In genomic region chr1:3560199-3560955, GRCh38 we compare ENCODE assay signal across 21 cellular contexts. TPM values are rescaled to one million over a fixed set of nuclear protein-coding genes. Genes with fewer than 3 reads are reported as not detected.
DNase-seq lines count a peak whose midpoint lies in the region; ATAC-seq and TF ChIP-seq lines count a peak whose summit lies in the region.
"Had no signal": no experiment of that assay in that cellular context is flagged by ENCODE, and none has a peak within 500 bp of the region (broad histone marks: within the 10 kb centered on the region; RNA-seq: fewer than 3 reads in every experiment).

No MANE protein-coding gene starts in this region.

- H3K4me3 ChIP-seq in right cardiac atrium (ENCODE audit: low read length) (no peak overlapping the region), fibroblast of the aortic adventitia (ENCODE audit: low read depth, low read length) (no peak overlapping the region), neural progenitor cell (no peak overlapping the region), tibial artery (no peak overlapping the region)
- H3K4me3 ChIP-seq: BLaER1, GM23248 had no signal

- H3K4me1 Mint-ChIP-seq in neural progenitor cell (peaks cover 18% of the 10 kb centered on the region), H9 (no peaks in the 10 kb centered on the region)

- H3K79me2 ChIP-seq in neural progenitor cell (ENCODE audit: low read depth): no peaks in the 10 kb centered on the region
- H3K79me2 ChIP-seq in H9 (ENCODE audit: insufficient read depth, low read length): no peaks in the 10 kb centered on the region

- H3K36me3 ChIP-seq in neural progenitor cell: no peaks in the 10 kb centered on the region
- H3K36me3 ChIP-seq in tibial artery: no peaks in the 10 kb centered on the region

- no peak overlapping the region for H3K4me2 ChIP-seq in neural progenitor cell
- H3K4me2 ChIP-seq in H9 (ENCODE audit: insufficient read depth, insufficient read length, low read length): no peak overlapping the region
- H3K4me2 ChIP-seq: BLaER1 had no signal

- no peaks in the 10 kb centered on the region for H3F3A ChIP-seq in neural progenitor cell (ENCODE audit: low read depth)

- H3T11ph ChIP-seq in H9 (ENCODE audit: low read length): no peak overlapping the region

- intact Hi-C loops in right cardiac atrium (cut with DNase I) (loop anchor here in 2 of 4 donors (10.0 kb wide), 2 partner anchors 66 to 164 kb away; no protein-coding TSS in a partner anchor), left ventricle myocardium superior (cut with micrococcal nuclease) (no loop called here), tibial artery (cut with DNase I; ENCODE audit: low total_unique reads) (loop anchor here (5.0 kb wide), 1 partner anchor 57 kb away; no protein-coding TSS in a partner anchor)

- H3K9me3 ChIP-seq in right cardiac atrium (ENCODE audit: control insufficient read depth, low read length) (no peaks in the 10 kb centered on the region), neural progenitor cell (ENCODE audit: low read depth) (no peaks in the 10 kb centered on the region), tibial artery (no peaks in the 10 kb centered on the region), H9 (ENCODE audit: control insufficient read depth, low read depth, low read length) (no peaks in the 10 kb centered on the region)

- H3K27me3 Mint-ChIP-seq in neural progenitor cell (ENCODE audit: insufficient read depth, low read depth) (peaks cover 2% of the 10 kb centered on the region), H9 (ENCODE audit: low read depth) (peaks cover 2% of the 10 kb centered on the region; the same call in 1 of the 2 replicates)

- H3K79me1 ChIP-seq in H9 (ENCODE audit: insufficient read depth, low read depth, low read length, poor library complexity, severe bottlenecking): no peaks in the 10 kb centered on the region

- no peak overlapping the region for H3K9ac ChIP-seq in neural progenitor cell
- no peak overlapping the region for H3K9ac ChIP-seq in H9 (ENCODE audit: extremely low read depth, insufficient read length, low read length)
- H3K9ac ChIP-seq: BLaER1, GM23248 had no signal

- peak in 1 of 3 donors; percentile 86 for DNase-seq in right cardiac atrium
- no peak for DNase-seq in left ventricle myocardium superior
- peak; percentile 50 for DNase-seq in fibroblast of the aortic adventitia (ENCODE audit: low read depth)
- DNase-seq in neural progenitor cell (ENCODE audit: low spot score): no peak
- no peak for DNase-seq in tibial artery
- DNase-seq in activated CD4-positive, alpha-beta T cell treated with anti-CD3 and anti-CD28 coated beads, Interleukin-2, amount 50 U/mL, for 4 hours: no peak
- no peak for DNase-seq in H9
- DNase-seq: CD4-positive, alpha-beta memory T cell; DMS153; GDM1; GM23248; NCI-H1417 treated with DMSO at 0.1 percent for 48 hours; NCI-H187 treated with DMSO at 0.1 percent for 48 hours; NCI-H2227 treated with DMSO at 0.1 percent for 48 hours; NCI-H510A treated with DMSO at 0.1 percent for 48 hours; NCI-H774; OCI-M1; SIG-M5 had no signal

- H4K20me1 ChIP-seq in neural progenitor cell (ENCODE audit: low read depth) (peaks cover 5% of the 10 kb centered on the region), H9 (ENCODE audit: control insufficient read depth, insufficient read depth, insufficient read length) (no peaks in the 10 kb centered on the region)

- H2BK120ac ChIP-seq in H9 (ENCODE audit: low read depth, low read length, poor library complexity, severe bottlenecking): no peak overlapping the region

- ATAC-seq in right cardiac atrium: peak; percentile 57 to 73
- no peak for ATAC-seq in left ventricle myocardium superior
- no peak for ATAC-seq in HG03135 (IDR thresholded peaks at IDR 0.05; ENCODE audit: unreplicated experiment)
- ATAC-seq: HCT116 had no signal

- H2BK15ac ChIP-seq in H9 (ENCODE audit: low read depth, low read length): no peak overlapping the region

- H2BK20ac ChIP-seq in H9 (ENCODE audit: low read depth, low read length, poor library complexity, severe bottlenecking): no peak overlapping the region

- H3K27ac Mint-ChIP-seq in neural progenitor cell (peak overlapping the region; percentile 85), H9 (no peak overlapping the region; a peak in 1 of 7 replicates)
- H3K27ac Mint-ChIP-seq: CD4-positive, alpha-beta memory T cell had no signal

- H3K36me3 Mint-ChIP-seq in neural progenitor cell (no peaks in the 10 kb centered on the region), H9 (ENCODE audit: insufficient read depth in 1 of 3, low read depth in 3 of 3) (no peaks in the 10 kb centered on the region)
- H3K36me3 Mint-ChIP-seq: CD4-positive, alpha-beta memory T cell had no signal

- H2AFZ ChIP-seq in neural progenitor cell (replicated peaks): no peak overlapping the region
- H2AFZ ChIP-seq in H9 (ENCODE audit: low read length): no peak overlapping the region
- H2AFZ ChIP-seq: GM23248 had no signal

- 52% methylated on average over 20 of the region's 20 CpGs for WGBS in right cardiac atrium
- no CpG with 5 or more reads among the region's 20 CpGs for WGBS in H9 (ENCODE audit: extremely low coverage, insufficient read length, low lambda C conversion rate)

- no peak overlapping the region for H3K56ac ChIP-seq in H9 (ENCODE audit: insufficient read length, low read depth, low read length)

- no peak overlapping the region for H4K5ac ChIP-seq in H9 (ENCODE audit: insufficient read length, low read depth, low read length)

- H2BK12ac ChIP-seq in H9 (ENCODE audit: insufficient read length, low read depth, low read length): no peak overlapping the region

- no peaks in the 10 kb centered on the region for H3K27me3 ChIP-seq in right cardiac atrium (ENCODE audit: control insufficient read depth, insufficient read depth)
- no peaks in the 10 kb centered on the region for H3K27me3 ChIP-seq in neural progenitor cell
- peaks cover 0 to 13% of the 10 kb centered on the region in 2 donors for H3K27me3 ChIP-seq in tibial artery
- no peaks in the 10 kb centered on the region for H3K27me3 ChIP-seq in H9 (ENCODE audit: insufficient read depth, low read length)
- H3K27me3 ChIP-seq: BLaER1 had no signal

- no peak overlapping the region for H3K4ac ChIP-seq in H9 (ENCODE audit: low read depth, low read length)

- no peak overlapping the region for H2AK5ac ChIP-seq in H9 (ENCODE audit: insufficient read length, low read length)

- H4K91ac ChIP-seq in H9 (ENCODE audit: insufficient read length, low read depth, low read length): no peak overlapping the region

- no peak overlapping the region for H3K18ac ChIP-seq in H9 (ENCODE audit: insufficient read length, low read depth, low read length)

- H3K23ac ChIP-seq in H9 (ENCODE audit: insufficient read length, low read depth, low read length): no peak overlapping the region

- TF ChIP-seq CTCF in fibroblast of the aortic adventitia (IDR thresholded peaks at IDR 0.05; ENCODE audit: insufficient read depth, low read length): peak; percentile 9
- TF ChIP-seq CTCF in neural progenitor cell (IDR thresholded peaks at IDR 0.05): no peak
- no peak for TF ChIP-seq CTCF in tibial artery (IDR thresholded peaks at IDR 0.05)
- no peak for TF ChIP-seq CTCF in H9 (conservative IDR thresholded peaks at IDR 0.05)

- H3K4me1 ChIP-seq in right cardiac atrium (ENCODE audit: control insufficient read depth, insufficient read depth, low read length) (no peaks in the 10 kb centered on the region), neural progenitor cell (no peaks in the 10 kb centered on the region), tibial artery (peaks cover 0 to 25% (median 11%) of the 10 kb centered on the region in 4 donors), H9 (ENCODE audit: insufficient read depth, low read length) (no peaks in the 10 kb centered on the region)
- H3K4me1 ChIP-seq: BLaER1 had no signal

- no peaks in the 10 kb centered on the region for H3K9me3 Mint-ChIP-seq in neural progenitor cell
- H3K9me3 Mint-ChIP-seq in H9: no peaks in the 10 kb centered on the region

- no peak overlapping the region for H3K14ac ChIP-seq in H9 (ENCODE audit: insufficient read depth, low read length)

- no peak overlapping the region for H4K8ac ChIP-seq in H9 (replicated peaks; ENCODE audit: insufficient read length, low read depth, low read length)

- H3K27ac ChIP-seq in right cardiac atrium (ENCODE audit: low read length) (no peak overlapping the region), neural progenitor cell (no peak overlapping the region), tibial artery (peak overlapping the region; percentile 33 to 44), H9 (ENCODE audit: insufficient read length, low read depth, low read length) (no peak overlapping the region)
- H3K27ac ChIP-seq: BLaER1, GM23248 had no signal

- no peak overlapping the region for H3K4me3 Mint-ChIP-seq in neural progenitor cell
- no peak overlapping the region for H3K4me3 Mint-ChIP-seq in H9
- H3K4me3 Mint-ChIP-seq: CD4-positive, alpha-beta memory T cell had no signal

- no peak overlapping the region for H2BK5ac ChIP-seq in H9 (ENCODE audit: insufficient read length, low read length)

- H3K23me2 ChIP-seq in H9 (ENCODE audit: insufficient read length, low read depth, low read length, poor library complexity, severe bottlenecking): no peaks in the 10 kb centered on the region

RNA-seq across cellular contexts. Expression of gene MEGF6, which starts 50.9 kb away (rescaled TPM):
- total RNA-seq in right cardiac atrium (10 to 100 TPM in 3 of 4 donors, 1 to 10 TPM in 1; 7.0 to 18.7 (median 13.9) TPM), left ventricle myocardium superior (11.6 TPM), fibroblast of the aortic adventitia (ENCODE audit: low replicate concordance) (102 and 103 TPM in 2 replicates), neural progenitor cell (ENCODE audit: low replicate concordance) (1.7 and 25.6 TPM in 2 replicates), H9 (2021) (19.9 and 21.3 TPM in 2 replicates)
- polyA plus RNA-seq in right cardiac atrium: 7.2 TPM

Comparison
In these comparisons a context has a peak if more than half of its experiments do, and no peak if none do; other contexts are left out.
1. ATAC-seq: peak in right cardiac atrium (2 of 2); none in left ventricle myocardium superior (single experiment) and HG03135 (single experiment).
2. H3K27ac ChIP-seq: peak in tibial artery (2 of 2); none in right cardiac atrium (single experiment), neural progenitor cell (single experiment) and H9 (single experiment).